Comparison of ENCODE assay signal across 8 cellular contexts in genomic region chr2:19902272-19902730, GRCh38. TPM values are rescaled to one million over a fixed set of nuclear protein-coding genes. Genes with fewer than 3 reads are reported as not detected.
A peak's percentile ranks its signal among the peaks of the same experiment; 100 is the strongest.
DNase-seq lines count a peak whose midpoint lies in the region; ATAC-seq and TF ChIP-seq lines count a peak whose summit lies in the region.

No MANE protein-coding gene starts in this region.

- H3K27ac ChIP-seq in psoas muscle: peak overlapping the region; percentile 93

- H3K27me3 Mint-ChIP-seq in activated T-cell treated with anti-CD3 and anti-CD28 coated beads, Interleukin-2, amount 50 U/mL, for 24 hours: peaks cover 16% of the 10 kb centered on the region
- peaks cover 5% of the 10 kb centered on the region for H3K27me3 Mint-ChIP-seq in T-helper 17 cell

- TF ChIP-seq CTCF in psoas muscle (IDR thresholded peaks at IDR 0.05): no peak

- H3K9me3 Mint-ChIP-seq in activated T-cell treated with anti-CD3 and anti-CD28 coated beads, Interleukin-2, amount 50 U/mL, for 24 hours: peaks cover 8% of the 10 kb centered on the region

- peaks cover 35% of the 10 kb centered on the region for H3K4me1 ChIP-seq in psoas muscle

- ATAC-seq in T-helper 17 cell (no peak), psoas muscle (peak in 1 of 4 donors; percentile 10), HG03159 (IDR thresholded peaks at IDR 0.05; ENCODE audit: unreplicated experiment) (no peak)

- peak overlapping the region; percentile 76 for H3K4me3 ChIP-seq in psoas muscle

- H3K9me3 ChIP-seq in T-helper 17 cell (ENCODE audit: control insufficient read depth, low read length, poor library complexity, severe bottlenecking) (no peaks in the 10 kb centered on the region), psoas muscle (no peaks in the 10 kb centered on the region)

- intact Hi-C loops in psoas muscle (cut with DNase I): no loop called here

- no peak for DNase-seq in activated T-cell treated with anti-CD3 and anti-CD28 coated beads, Interleukin-2, amount 50 U/mL, for 24 hours
- DNase-seq in activated T-cell treated with anti-CD3 and anti-CD28 coated beads, Interleukin-2, amount 50 U/mL, for 1 hour: no peak
- DNase-seq in T-helper 17 cell: no peak
- peak; percentile 43 for DNase-seq in fibroblast of peridontal ligament (ENCODE audit: extremely low read depth)
- no peak for DNase-seq in psoas muscle
- DNase-seq in mesenteric fat pad (ENCODE audit: low spot score): no peak
- no peak for DNase-seq in stimulated activated CD4-positive, alpha-beta T cell treated with anti-CD3 and anti-CD28 coated beads, Interleukin-2, amount 100 ng/mL, for 24 hours

- no peaks in the 10 kb centered on the region for H3K36me3 ChIP-seq in psoas muscle (ENCODE audit: insufficient read depth in 1 of 2, low read depth in 1 of 2)

- WGBS in psoas muscle, 3 donors: 0 to 1% (median 1%) methylated on average over 16 of the region's 16 CpGs

- H3K4me1 Mint-ChIP-seq in activated T-cell treated with anti-CD3 and anti-CD28 coated beads, Interleukin-2, amount 50 U/mL, for 24 hours (ENCODE audit: low read depth): peaks cover 55% of the 10 kb centered on the region
- H3K4me1 Mint-ChIP-seq in T-helper 17 cell: peaks cover 21% of the 10 kb centered on the region

- peak overlapping the region; percentile 100 for H3K27ac Mint-ChIP-seq in activated T-cell treated with anti-CD3 and anti-CD28 coated beads, Interleukin-2, amount 50 U/mL, for 24 hours
- peak overlapping the region; percentile 100 for H3K27ac Mint-ChIP-seq in T-helper 17 cell

- H3K36me3 Mint-ChIP-seq in activated T-cell treated with anti-CD3 and anti-CD28 coated beads, Interleukin-2, amount 50 U/mL, for 24 hours (ENCODE audit: low read depth): peaks cover 42% of the 10 kb centered on the region
- H3K36me3 Mint-ChIP-seq in T-helper 17 cell (ENCODE audit: low read depth): peaks cover 2% of the 10 kb centered on the region

- H3K4me3 Mint-ChIP-seq in activated T-cell treated with anti-CD3 and anti-CD28 coated beads, Interleukin-2, amount 50 U/mL, for 24 hours: peak overlapping the region; percentile 97
- peak overlapping the region; percentile 98 for H3K4me3 Mint-ChIP-seq in T-helper 17 cell

- H3K27me3 ChIP-seq in psoas muscle (ENCODE audit: insufficient read depth in 3 of 3, low read length in 2 of 3): no peaks in the 10 kb centered on the region

RNA-seq across cellular contexts. Expression of gene TTC32, which starts 0.5 kb away (rescaled TPM):
- total RNA-seq in T-helper 17 cell: 10 to 100 TPM; 33.4 to 36.9 TPM
- 10 to 100 TPM in 1 of 4 donors, 1 to 10 TPM in 3; 3.7 to 10.3 (median 6.5) TPM for total RNA-seq in psoas muscle
- 10 to 100 TPM in 1 of 3 donors, 1 to 10 TPM in 2; 4.4 to 22.1 (median 9.6) TPM for polyA plus RNA-seq in psoas muscle
- 8.6 TPM for total RNA-seq in mesenteric fat pad
